2 cellular contexts compared by ENCODE assay signal in genomic region chr22:24285245-24285644, GRCh38.
TF ChIP-seq lines count a peak whose summit lies in the region.

No MANE protein-coding gene starts in this region.

TF ChIP-seq in HCT116, 20 proteins besides CTCF, POLR2A, EP300 and RAD21:
- no peak for TF ChIP-seq FOSL1 (IDR thresholded peaks at IDR 0.05; ENCODE audit: low read depth)
- TF ChIP-seq SP1 (IDR thresholded peaks at IDR 0.05; ENCODE audit: low read depth) = no peak
- TF ChIP-seq CEBPB (IDR thresholded peaks at IDR 0.05; ENCODE audit: low read depth) = no peak
- no peak for TF ChIP-seq ZBTB33 (IDR thresholded peaks at IDR 0.05; ENCODE audit: extremely low read depth, insufficient replicate concordance, low read length)
- no peak for TF ChIP-seq SIN3A (IDR thresholded peaks at IDR 0.05; ENCODE audit: low read depth)
- TF ChIP-seq JUND (IDR thresholded peaks at IDR 0.05) = no peak
- TF ChIP-seq, protein P1, sequence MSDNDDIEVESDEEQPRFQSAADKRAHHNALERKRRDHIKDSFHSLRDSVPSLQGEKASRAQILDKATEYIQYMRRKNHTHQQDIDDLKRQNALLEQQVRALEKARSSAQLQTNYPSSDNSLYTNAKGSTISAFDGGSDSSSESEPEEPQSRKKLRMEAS (IDR thresholded peaks at IDR 0.05) = no peak
- TF ChIP-seq REST (IDR thresholded peaks at IDR 0.05; ENCODE audit: low read depth) = no peak
- TF ChIP-seq, protein P2, sequence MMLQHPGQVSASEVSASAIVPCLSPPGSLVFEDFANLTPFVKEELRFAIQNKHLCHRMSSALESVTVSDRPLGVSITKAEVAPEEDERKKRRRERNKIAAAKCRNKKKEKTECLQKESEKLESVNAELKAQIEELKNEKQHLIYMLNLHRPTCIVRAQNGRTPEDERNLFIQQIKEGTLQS (IDR thresholded peaks at IDR 0.05) = no peak
- TF ChIP-seq ELF1 (IDR thresholded peaks at IDR 0.05; ENCODE audit: borderline replicate concordance, low read depth) = no peak

TF ChIP-seq in K562, 482 proteins besides CTCF, POLR2A, EP300 and RAD21:
- TF ChIP-seq SRF (CRISPR knock-in tag; IDR thresholded peaks at IDR 0.05) (no peak), SMAD1 (IDR thresholded peaks at IDR 0.05; ENCODE audit: low read depth, low read length, partially characterized antibody) (no peak), ZNF398 (CRISPR knock-in tag; IDR thresholded peaks at IDR 0.05) (no peak), FOSL1 (tag; conservative IDR thresholded peaks at IDR 0.05) (no peak; the same call in 1 of the 2 replicates), NFIX (CRISPR knock-in tag; IDR thresholded peaks at IDR 0.05; ENCODE audit: low read depth) (no peak), ZNF197 (CRISPR knock-in tag; IDR thresholded peaks at IDR 0.05; ENCODE audit: low read depth) (no peak), MEF2A (IDR thresholded peaks at IDR 0.05; ENCODE audit: control insufficient read depth, low read depth, low read length) (no peak), RBFOX2 (IDR thresholded peaks at IDR 0.05; ENCODE audit: low read depth, low read length) (no peak), NR2C1 (IDR thresholded peaks at IDR 0.05) (no peak), NR2C1 (tag; IDR thresholded peaks at IDR 0.05) (no peak), HNRNPUL1 (IDR thresholded peaks at IDR 0.05; ENCODE audit: low read length) (no peak), SAP30 (IDR thresholded peaks at IDR 0.05; ENCODE audit: borderline replicate concordance, insufficient read depth, low read depth, low read length, poor library complexity, severe bottlenecking) (no peak), MGA (IDR thresholded peaks at IDR 0.05) (no peak), ZNF707 (CRISPR knock-in tag; conservative IDR thresholded peaks at IDR 0.05) (no peak), TFAM (CRISPR knock-in tag; conservative IDR thresholded peaks at IDR 0.05) (no peak), BDP1 (IDR thresholded peaks at IDR 0.05; ENCODE audit: insufficient read depth, insufficient read length) (no peak), HMBOX1 (IDR thresholded peaks at IDR 0.05) (no peak)
